1 cellular context compared by ENCODE assay signal in genomic region chr1:171081994-171082295, GRCh38.
TF ChIP-seq lines count a peak whose summit lies in the region.

No MANE protein-coding gene starts in this region.

TF ChIP-seq in H1, 55 proteins besides CTCF, POLR2A, EP300 and RAD21 (continued from another document):
- TF ChIP-seq CHD7 (IDR thresholded peaks at IDR 0.05; ENCODE audit: insufficient replicate concordance, low read length): no peak
- TF ChIP-seq RXRA (IDR thresholded peaks at IDR 0.05; ENCODE audit: insufficient read depth, low read depth, low read length): no peak
- no peak for TF ChIP-seq SRF (IDR thresholded peaks at IDR 0.05; ENCODE audit: low read depth, low read length)
- TF ChIP-seq CBX8 (IDR thresholded peaks at IDR 0.05; ENCODE audit: borderline replicate concordance, low read depth, low read length): no peak
- TF ChIP-seq RNF2 (IDR thresholded peaks at IDR 0.05; ENCODE audit: borderline replicate concordance, low read depth, low read length, missing control alignments, poor library complexity, severe bottlenecking): no peak
- TF ChIP-seq TBP (IDR thresholded peaks at IDR 0.05; ENCODE audit: low read depth, low read length): no peak
- TF ChIP-seq E2F6 (IDR thresholded peaks at IDR 0.05): no peak
- no peak for TF ChIP-seq POU5F1 (IDR thresholded peaks at IDR 0.05; ENCODE audit: low read depth, low read length)
- TF ChIP-seq ATF3 (IDR thresholded peaks at IDR 0.05; ENCODE audit: insufficient read depth, low read depth, low read length): no peak
